9 cellular contexts compared by ENCODE assay signal in the genomic region with DNA sequence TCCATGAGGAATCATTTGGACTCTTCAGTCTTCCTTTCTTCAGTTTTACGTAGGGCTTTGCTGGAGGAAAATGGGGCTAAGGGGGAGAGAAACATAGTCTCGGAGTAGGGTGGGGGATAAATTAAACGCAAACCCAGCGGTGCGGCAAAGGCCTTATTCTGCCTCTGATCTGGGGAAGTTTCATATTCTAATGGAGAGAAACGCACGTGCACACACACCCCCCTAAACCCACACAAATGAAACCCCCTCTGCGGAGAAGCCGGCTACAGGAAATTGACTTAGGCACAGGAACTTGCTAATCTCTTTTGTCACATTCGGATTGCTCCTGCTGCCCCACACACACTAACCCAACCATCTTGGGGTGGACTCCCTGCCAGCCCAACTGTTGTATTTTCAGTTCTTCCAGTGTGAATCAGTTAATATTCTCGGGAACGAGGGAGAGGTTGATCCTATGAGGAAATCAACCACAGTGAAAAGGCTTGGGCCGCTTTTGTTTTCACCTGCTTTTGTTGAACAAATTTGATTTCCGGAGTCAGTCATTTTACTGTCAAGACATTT.
DNase-seq lines count a peak whose midpoint lies in the region; ATAC-seq, FAIRE-seq and TF ChIP-seq lines count a peak whose summit lies in the region.
"Had no signal": no experiment of that assay in that cellular context is flagged by ENCODE, and none has a peak within 500 bp of the region (broad histone marks: within the 10 kb centered on the region; RNA-seq: fewer than 3 reads in every experiment).

A gene with protein sequence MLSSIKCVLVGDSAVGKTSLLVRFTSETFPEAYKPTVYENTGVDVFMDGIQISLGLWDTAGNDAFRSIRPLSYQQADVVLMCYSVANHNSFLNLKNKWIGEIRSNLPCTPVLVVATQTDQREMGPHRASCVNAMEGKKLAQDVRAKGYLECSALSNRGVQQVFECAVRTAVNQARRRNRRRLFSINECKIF (plus strand): TSS at position 308 of the 558 bp plus-strand sequence. CDS start 46,356 bp downstream, outside the sequence.

- H3K4me3 ChIP-seq in neuron (ENCODE audit: low read length): peak within 1 kb of the TSS; percentile 43

- H3K4me1 ChIP-seq in neuron (ENCODE audit: insufficient read depth, low read length): peaks cover 12% of the 10 kb centered on the region

- peak within 1 kb of the TSS; percentile 81 for H2AFZ ChIP-seq in neuron (ENCODE audit: low read depth, low read length)

- peak; percentile 72 for DNase-seq in OCI-M1 (lab: John Stamatoyannopoulos, UW)
- DNase-seq in activated effector memory CD4-positive, alpha-beta T cell treated with anti-CD3 and anti-CD28 coated beads, Interleukin-2, amount 50 U/mL, for 16 hours: peak; percentile 88
- no peak for DNase-seq in NCI-H2029 treated with DMSO at 0.1 percent for 48 hours (lab: John Stamatoyannopoulos, UW)
- DNase-seq in HTR-8/SVneo (ENCODE audit: insufficient read length, low spot score): no peak

- FAIRE-seq in HTR-8/SVneo (lab: Jason Lieb, UNC): no peak
- FAIRE-seq: keratinocyte had no signal

- no peaks in the 10 kb centered on the region for H3K36me3 ChIP-seq in neuron (ENCODE audit: insufficient read depth, low read length)

- H3K9me3 ChIP-seq in neuron (ENCODE audit: low read length): no peaks in the 10 kb centered on the region

- no peaks in the 10 kb centered on the region for H3K27me3 ChIP-seq in neuron (ENCODE audit: insufficient read depth, low read length)

- TF ChIP-seq POLR2A in GM18505 (IDR thresholded peaks at IDR 0.05; ENCODE audit: borderline replicate concordance, extremely low read depth, insufficient read depth, insufficient read length): peak; percentile 87

- ATAC-seq in GM18505 (IDR thresholded peaks at IDR 0.05; ENCODE audit: unreplicated experiment) (no peak), HG02610 (IDR thresholded peaks at IDR 0.05; ENCODE audit: unreplicated experiment) (no peak), GM18861 (IDR thresholded peaks at IDR 0.05; ENCODE audit: unreplicated experiment) (no peak)

Comparison
In these comparisons a context has a peak if more than half of its experiments do, and no peak if none do; other contexts are left out.
1. DNase-seq: peak in OCI-M1 (single experiment) and activated effector memory CD4-positive, alpha-beta T cell treated with anti-CD3 and anti-CD28 coated beads, Interleukin-2, amount 50 U/mL, for 16 hours (single experiment); none in NCI-H2029 treated with DMSO at 0.1 percent for 48 hours (single experiment) and HTR-8/SVneo (single experiment).